In genomic region chr10:360653-361052, GRCh38 we compare ENCODE assay signal across 15 cellular contexts.
A peak's percentile ranks its signal among the peaks of the same experiment; 100 is the strongest.
DNase-seq lines count a peak whose midpoint lies in the region; ATAC-seq, FAIRE-seq and TF ChIP-seq lines count a peak whose summit lies in the region.
"Had no signal": no experiment of that assay in that cellular context is flagged by ENCODE, and none has a peak within 500 bp of the region (broad histone marks: within the 10 kb centered on the region; RNA-seq: fewer than 3 reads in every experiment).

No MANE protein-coding gene starts in this region.

- H2AFZ ChIP-seq in K562 (ENCODE audit: low read depth, low read length) = no peak overlapping the region

- TF ChIP-seq CTCF in K562 (IDR thresholded peaks at IDR 0.05 in 2 of 3, conservative IDR thresholded peaks at IDR 0.05 in 1 of 3; ENCODE audit: insufficient read depth in 2 of 3, low read depth in 1 of 3, low read length in 3 of 3) (no peak), progenitor cell of endocrine pancreas (IDR thresholded peaks at IDR 0.05; ENCODE audit: unreplicated experiment) (no peak)

- WGBS in K562 (ENCODE audit: insufficient coverage, low coverage, missing lambda C conversion rate) = under 1% methylated on average over 6 of the region's 6 CpGs

- H3K9ac ChIP-seq in K562 (ENCODE audit: insufficient read depth in 1 of 2, low read depth in 2 of 2, low read length in 2 of 2) = no peak overlapping the region

- no peak for FAIRE-seq in K562 (lab: Jason Lieb, UNC)
- FAIRE-seq: GM12878, GM18507 had no signal

- H3K9me3 ChIP-seq in K562 (replicated peaks; ENCODE audit: control insufficient read depth, insufficient read depth, low read depth, low read length) = no peaks in the 10 kb centered on the region

- BruUV-seq in K562 (replicated peaks; lab: Mats Ljungman, UMichigan) = no TSS peak

- no peaks in the 10 kb centered on the region for H3K27me3 Mint-ChIP-seq in progenitor cell of endocrine pancreas

- peaks cover 67 to 93% of the 10 kb centered on the region in 2 experiments for H3K27me3 ChIP-seq in K562 (ENCODE audit: control insufficient read depth in 2 of 2, insufficient read depth in 2 of 2, low read length in 2 of 2)

- POLR2A ChIA-PET in K562 (lab: Yijun Ruan, JAX) = interaction anchor here (1.0 to 2.2 kb wide), 2 partner anchors 14 to 76 kb away, joined by 3 to 5 read pairs; no protein-coding TSS in a partner anchor

- no peaks in the 10 kb centered on the region for H3K9me3 Mint-ChIP-seq in progenitor cell of endocrine pancreas (ENCODE audit: low read depth)
- H3K9me3 Mint-ChIP-seq: CD8-positive, alpha-beta T cell; IgD-negative memory B cell had no signal

- H3K27ac ChIP-seq in K562 (ENCODE audit: extremely low read depth, low read depth, low read length) = no peak overlapping the region

- H3K9me1 ChIP-seq in K562 (ENCODE audit: control insufficient read depth, insufficient read depth, low read length) = no peaks in the 10 kb centered on the region

- peaks cover 0 to 2% of the 10 kb centered on the region in 2 experiments; a peak in 1 of 5 replicates for H3K4me1 ChIP-seq in K562 (replicated peaks in 1 of 2; ENCODE audit: control insufficient read depth in 2 of 2, insufficient read depth in 2 of 2, low read length in 2 of 2)

- TF ChIP-seq RAD21 in K562 (CRISPR knock-in tag; conservative IDR thresholded peaks at IDR 0.05 in 1 of 2, IDR thresholded peaks at IDR 0.05 in 1 of 2) = no peak

- no peak overlapping the region for H3K4me3 ChIP-seq in K562
- H3K4me3 ChIP-seq: GM12878 had no signal

- peak overlapping the region; percentile 9 for H3K4me3 Mint-ChIP-seq in progenitor cell of endocrine pancreas (ENCODE audit: low read depth)
- H3K4me3 Mint-ChIP-seq: CD8-positive, alpha-beta T cell; IgD-negative memory B cell had no signal

- H3K36me3 ChIP-seq in K562 (ENCODE audit: control insufficient read depth, insufficient read depth, low read length) = no peaks in the 10 kb centered on the region

- CTCF ChIA-PET in K562 (lab: Yijun Ruan, JAX; ENCODE audit: low intra/inter-chr PET ratio) = no interaction called here

- intact Hi-C loops in K562 (cut with micrococcal nuclease) = no loop called here

- TF ChIP-seq EP300 in K562 (IDR thresholded peaks at IDR 0.05; ENCODE audit: low read length) = no peak

- in situ Hi-C loops in K562 (cut with MboI) = no loop called here

- TF ChIP-seq POLR2A in K562 (conservative IDR thresholded peaks at IDR 0.05) = no peak

- peaks cover 33% of the 10 kb centered on the region for H3K36me3 Mint-ChIP-seq in progenitor cell of endocrine pancreas (ENCODE audit: insufficient read depth)

- no peak for ATAC-seq in K562
- no peak for ATAC-seq in GM21825 (IDR thresholded peaks at IDR 0.05; ENCODE audit: unreplicated experiment)
- ATAC-seq: CD8-positive, alpha-beta T cell; GM12878; HCT116 had no signal

- peak overlapping the region; percentile 71 for H3K27ac Mint-ChIP-seq in progenitor cell of endocrine pancreas
- H3K27ac Mint-ChIP-seq: CD8-positive, alpha-beta T cell; IgD-negative memory B cell had no signal

- no peaks in the 10 kb centered on the region for H3K79me2 ChIP-seq in K562 (ENCODE audit: control insufficient read depth, insufficient read depth, low read length)

- DNase-seq in NCI-H1417 (lab: John Stamatoyannopoulos, UW) = peak in 2 of 3 experiments; percentile 50 to 87
- peak; percentile 26 for DNase-seq in NCI-H2081 treated with DMSO at 0.1 percent for 48 hours (lab: John Stamatoyannopoulos, UW)
- DNase-seq in K562 (ENCODE audit: extremely low read depth in 1 of 4, low spot score in 3 of 4) = no peak
- no peak for DNase-seq in progenitor cell of endocrine pancreas (ENCODE audit: low spot score, unreplicated experiment)
- no peak for DNase-seq in cerebellar nuclear complex (lab: John Stamatoyannopoulos, UW)
- no peak for DNase-seq in GM03348 (ENCODE audit: low spot score)
- no peak for DNase-seq in NCI-H82 treated with DMSO at 0.1 percent for 48 hours (lab: John Stamatoyannopoulos, UW; ENCODE audit: unreplicated experiment)
- DNase-seq: CD8-positive, alpha-beta T cell; NCI-H226; NCI-H526 treated with DMSO at 0.1 percent for 48 hours had no signal

- peaks cover 5% of the 10 kb centered on the region; the same call in 1 of the 2 replicates for H4K20me1 ChIP-seq in K562 (replicated peaks; ENCODE audit: control insufficient read depth, insufficient read depth, low read length)

- peaks cover 24% of the 10 kb centered on the region for H3K4me1 Mint-ChIP-seq in progenitor cell of endocrine pancreas (ENCODE audit: low read depth)

- no peak overlapping the region for H3K4me2 ChIP-seq in K562 (ENCODE audit: insufficient read depth, low read length)

TF ChIP-seq in K562, 482 proteins besides CTCF, POLR2A, EP300 and RAD21:
- TF ChIP-seq ZNF143 (CRISPR knock-in tag; IDR thresholded peaks at IDR 0.05) (no peak), SMARCB1 (IDR thresholded peaks at IDR 0.05; ENCODE audit: insufficient read length, low read depth) (no peak), ZKSCAN8 (CRISPR knock-in tag; IDR thresholded peaks at IDR 0.05) (no peak), CBX2 (IDR thresholded peaks at IDR 0.05; ENCODE audit: insufficient read depth, low read length, poor library complexity, severe bottlenecking) (peak; percentile 17)

Comparison
In these comparisons a context has a peak if more than half of its experiments do, and no peak if none do; other contexts are left out.
1. DNase-seq: peak in NCI-H1417 (2 of 3) and NCI-H2081 treated with DMSO at 0.1 percent for 48 hours (single experiment); none in K562 (0 of 4), progenitor cell of endocrine pancreas (single experiment), cerebellar nuclear complex (0 of 2), GM03348 (single experiment) and NCI-H82 treated with DMSO at 0.1 percent for 48 hours (single experiment).